8 cellular contexts compared by ENCODE assay signal in genomic region chr12:11238275-11238674, GRCh38. TPM values are rescaled to one million over a fixed set of nuclear protein-coding genes. Genes with fewer than 3 reads are reported as not detected.
"Had no signal": no experiment of that assay in that cellular context is flagged by ENCODE, and none has a peak within 500 bp of the region (broad histone marks: within the 10 kb centered on the region; RNA-seq: fewer than 3 reads in every experiment).

No MANE protein-coding gene starts in this region.

- H3K9me3 Mint-ChIP-seq: H9 had no signal

- H3K4me3 ChIP-seq: GM23248, K562 had no signal

- H3K27ac Mint-ChIP-seq: H9 had no signal

- H3K27ac ChIP-seq: GM23248 had no signal

- ATAC-seq: K562 had no signal

- H3K4me3 Mint-ChIP-seq: H9 had no signal

- DNase-seq: GM23248, GOT3, H9, HCEC 1CT, IMR-90 had no signal

RNA-seq across cellular contexts. Expression of gene PRB3, which starts 31.2 kb away (rescaled TPM):
- total RNA-seq: GM23248, H4, HT-29, IMR-90, K562 had no signal
- polyA plus RNA-seq: GM23248, IMR-90 had no signal

RNA-seq across cellular contexts. Expression of gene TAS2R42, which starts 51.5 kb away (rescaled TPM):
- total RNA-seq: GM23248, H4, H9, HT-29, IMR-90, K562 had no signal
- polyA plus RNA-seq: GM23248, IMR-90, K562 had no signal
